In genomic region chr2:8524823-8525222, GRCh38 we compare ENCODE assay signal across 20 cellular contexts.
"Had no signal": no experiment of that assay in that cellular context is flagged by ENCODE, and none has a peak within 500 bp of the region (broad histone marks: within the 10 kb centered on the region; RNA-seq: fewer than 3 reads in every experiment).

No MANE protein-coding gene starts in this region.

- H3K4me3 Mint-ChIP-seq: activated CD4-positive, alpha-beta memory T cell treated with anti-CD3 and anti-CD28 coated beads, Interleukin-2, amount 10 ng/mL, durations not matched to agents 7 days and 5 days; activated CD4-positive, alpha-beta T cell treated with anti-CD3 and anti-CD28 coated beads, Interleukin-2, amount 10 ng/mL, durations not matched to agents 24 days and 14 days; activated naive CD8-positive, alpha-beta T cell treated with anti-CD3 and anti-CD28 coated beads for 36 hours; activated T-cell treated with anti-CD3 and anti-CD28 coated beads, Interleukin-2, amount 50 U/mL, for 4 hours; T-helper 1 cell treated with Interleukin-12 subunit alpha and Interleukin-12 subunit beta and Interleukin-4 antibody, amounts not matched to agents 30 μg/mL and 1 μg/mL, for 36 hours; type B pancreatic cell had no signal

- H3K27me3 Mint-ChIP-seq: activated CD4-positive, alpha-beta T cell treated with anti-CD3 and anti-CD28 coated beads, Interleukin-2, amount 10 ng/mL, durations not matched to agents 24 days and 14 days; activated naive CD8-positive, alpha-beta T cell treated with anti-CD3 and anti-CD28 coated beads for 36 hours; progenitor cell of endocrine pancreas; type B pancreatic cell had no signal

- ATAC-seq: activated T-cell treated with anti-CD3 and anti-CD28 coated beads, Interleukin-2, amount 50 U/mL, for 4 hours had no signal

- H3K9me3 Mint-ChIP-seq: activated naive CD8-positive, alpha-beta T cell treated with anti-CD3 and anti-CD28 coated beads for 36 hours; activated T-cell treated with anti-CD3 and anti-CD28 coated beads, Interleukin-2, amount 50 U/mL, for 4 hours; type B pancreatic cell had no signal

- H3K27me3 ChIP-seq: colonic mucosa, gastroesophageal sphincter, vagina had no signal

- H3K9me3 ChIP-seq: colonic mucosa, gastroesophageal sphincter, thoracic aorta, vagina had no signal

- H3K36me3 Mint-ChIP-seq: activated naive CD8-positive, alpha-beta T cell treated with anti-CD3 and anti-CD28 coated beads for 36 hours; type B pancreatic cell had no signal

- DNase-seq: activated CD4-positive, alpha-beta memory T cell treated with anti-CD3 and anti-CD28 coated beads, Interleukin-2, amount 10 ng/mL, durations not matched to agents 7 days and 5 days; activated CD4-positive, alpha-beta T cell treated with anti-CD3 and anti-CD28 coated beads, Interleukin-2, amount 10 ng/mL, durations not matched to agents 24 days and 14 days; activated CD8-positive, alpha-beta memory T cell treated with anti-CD3 and anti-CD28 coated beads, Interleukin-2, amount 50 U/mL, for 4 hours; activated naive CD4-positive, alpha-beta T cell; activated naive CD8-positive, alpha-beta T cell treated with anti-CD3 and anti-CD28 coated beads for 36 hours; activated T-cell treated with anti-CD3 and anti-CD28 coated beads, Interleukin-2, amount 50 U/mL, for 4 hours; retina; stimulated activated CD4-positive, alpha-beta T cell treated with anti-CD3 and anti-CD28 coated beads, Interleukin-2, amount 100 ng/mL, for 48 hours; stimulated activated naive CD4-positive, alpha-beta T cell had no signal

- H3K27ac Mint-ChIP-seq: activated CD4-positive, alpha-beta T cell treated with anti-CD3 and anti-CD28 coated beads, Interleukin-2, amount 10 ng/mL, durations not matched to agents 24 days and 14 days; activated naive CD8-positive, alpha-beta T cell treated with anti-CD3 and anti-CD28 coated beads for 36 hours; activated T-helper 2 cell treated with anti-CD3 and anti-CD28 coated beads, Interferon-gamma antibody, Interleukin-2, Interleukin-4, amounts not matched to agents 10 μg/mL and 5 μg/mL and 100 μg/mL, durations not matched to agents 14 hours and 24 hours and 36 hours had no signal

- FAIRE-seq: astrocyte, bronchial epithelial cell had no signal

- H3K36me3 ChIP-seq: colonic mucosa, gastroesophageal sphincter, thoracic aorta, vagina had no signal

- H3K4me3 ChIP-seq: colonic mucosa, dorsolateral prefrontal cortex, gastroesophageal sphincter, thoracic aorta, vagina had no signal

- H3K27ac ChIP-seq: dorsolateral prefrontal cortex, gastroesophageal sphincter, thoracic aorta, vagina had no signal
